13 cellular contexts compared by ENCODE assay signal in genomic region chr3:116579843-116580242, GRCh38.
DNase-seq lines count a peak whose midpoint lies in the region; TF ChIP-seq lines count a peak whose summit lies in the region.
"Had no signal": no experiment of that assay in that cellular context is flagged by ENCODE, and none has a peak within 500 bp of the region (broad histone marks: within the 10 kb centered on the region; RNA-seq: fewer than 3 reads in every experiment).

No MANE protein-coding gene starts in this region.

- H2AFZ ChIP-seq in neuronal stem cell (ENCODE audit: low read length) (no peak overlapping the region), osteoblast (ENCODE audit: low read length) (no peak overlapping the region)

- TF ChIP-seq CTCF in osteoblast (IDR thresholded peaks at IDR 0.05; ENCODE audit: extremely low read depth, low read depth, low read length), result no peak

- no peak overlapping the region for H2AK5ac ChIP-seq in neuronal stem cell (ENCODE audit: low read depth, low read length)

- no peaks in the 10 kb centered on the region for H3K79me1 ChIP-seq in neuronal stem cell (ENCODE audit: low read depth, low read length)

- no peak overlapping the region for H3K9ac ChIP-seq in neuronal stem cell (ENCODE audit: low read depth, low read length, poor library complexity)

- no peaks in the 10 kb centered on the region for H3K27me3 ChIP-seq in neuronal stem cell (ENCODE audit: control insufficient read depth in 3 of 3, insufficient read depth in 3 of 3, low read depth in 1 of 3, low read length in 3 of 3)
- no peaks in the 10 kb centered on the region for H3K27me3 ChIP-seq in osteoblast (ENCODE audit: insufficient read depth, low read length)
- H3K27me3 ChIP-seq: spleen had no signal

- no peak overlapping the region for H3K14ac ChIP-seq in neuronal stem cell (ENCODE audit: low read length)

- no peak overlapping the region for H2BK5ac ChIP-seq in neuronal stem cell (ENCODE audit: low read length)

- no peak overlapping the region for H4K91ac ChIP-seq in neuronal stem cell (ENCODE audit: low read depth, low read length, poor library complexity)

- H4K8ac ChIP-seq in neuronal stem cell (ENCODE audit: low read depth, low read length), result no peak overlapping the region

- H3K18ac ChIP-seq in neuronal stem cell (ENCODE audit: low read length), result no peak overlapping the region

- no peaks in the 10 kb centered on the region for H3K79me2 ChIP-seq in osteoblast (ENCODE audit: insufficient read depth, low read length)

- H3K36me3 ChIP-seq in neuronal stem cell (replicated peaks in 1 of 2; ENCODE audit: control insufficient read depth in 2 of 2, insufficient read depth in 2 of 2, low read length in 2 of 2), result no peaks in the 10 kb centered on the region
- H3K36me3 ChIP-seq in osteoblast (ENCODE audit: insufficient read depth, low read length), result no peaks in the 10 kb centered on the region
- H3K36me3 ChIP-seq: spleen had no signal

- H2BK12ac ChIP-seq in neuronal stem cell (ENCODE audit: low read length), result no peak overlapping the region

- no peak overlapping the region for H3K4me2 ChIP-seq in neuronal stem cell (ENCODE audit: insufficient read depth, low read length, poor library complexity, severe bottlenecking)
- no peak overlapping the region for H3K4me2 ChIP-seq in osteoblast (ENCODE audit: insufficient read depth, low read length)

- no peaks in the 10 kb centered on the region for H3K4me1 ChIP-seq in neuronal stem cell (ENCODE audit: control insufficient read depth in 2 of 2, insufficient read depth in 1 of 2, low read depth in 1 of 2, low read length in 2 of 2)
- no peaks in the 10 kb centered on the region for H3K4me1 ChIP-seq in osteoblast (ENCODE audit: insufficient read depth, low read length)
- H3K4me1 ChIP-seq: spleen had no signal

- no peak overlapping the region for H3K23ac ChIP-seq in neuronal stem cell (ENCODE audit: low read depth, low read length, poor library complexity)

- no peak overlapping the region for H2BK15ac ChIP-seq in neuronal stem cell (ENCODE audit: low read length)

- no peaks in the 10 kb centered on the region for H3K9me3 ChIP-seq in neuronal stem cell (replicated peaks in 1 of 2; ENCODE audit: control insufficient read depth in 2 of 2, insufficient read depth in 1 of 2, low read depth in 1 of 2, low read length in 2 of 2)
- H3K9me3 ChIP-seq in osteoblast (ENCODE audit: low read depth, low read length), result no peaks in the 10 kb centered on the region

- DNase-seq in NCI-H2227 (lab: John Stamatoyannopoulos, UW; ENCODE audit: unreplicated experiment) (peak; percentile 36), NCI-H2227 treated with DMSO at 0.1 percent for 48 hours (lab: John Stamatoyannopoulos, UW) (no peak), dermis blood vessel endothelial cell (peak; percentile 1), neuronal stem cell (ENCODE audit: low spot score) (peak; percentile 38), D341Med (ENCODE audit: low spot score) (no peak), osteoblast (ENCODE audit: insufficient read length, low spot score, missing footprints) (no peak), SKM-1 treated with dmso at 0.1 percent for 144 hours (lab: John Stamatoyannopoulos, UW; ENCODE audit: unreplicated experiment) (no peak)
- DNase-seq: activated B cell treated with CpG ODN at 0.5 μM for 24 hours, GDM1, natural killer cell, NCI-H2107, spleen had no signal

- no peak overlapping the region for H3K4ac ChIP-seq in neuronal stem cell (ENCODE audit: low read length)

- no CpG with 5 or more reads among the region's 6 CpGs for WGBS in neuronal stem cell (ENCODE audit: extremely low coverage in 2 of 2, insufficient read length in 2 of 2, insufficient replicate concordance in 1 of 2), 2 donors

- H3K27ac ChIP-seq in neuronal stem cell (replicated peaks; ENCODE audit: low read length) (no peak overlapping the region), osteoblast (ENCODE audit: low read depth, low read length) (no peak overlapping the region)
- H3K27ac ChIP-seq: spleen had no signal

- H3K4me3 ChIP-seq in neuronal stem cell (ENCODE audit: low read length in 2 of 2) (no peak overlapping the region), osteoblast (ENCODE audit: insufficient read depth, low read length) (no peak overlapping the region)
- H3K4me3 ChIP-seq: spleen had no signal

- H4K20me1 ChIP-seq in osteoblast (ENCODE audit: insufficient read depth, low read length), result no peaks in the 10 kb centered on the region

- no peak overlapping the region for H2BK120ac ChIP-seq in neuronal stem cell (ENCODE audit: low read depth, low read length)

TF ChIP-seq in PFSK-1, 5 proteins besides CTCF, POLR2A, EP300 and RAD21:
- no peak for TF ChIP-seq POLR2AphosphoS5 (IDR thresholded peaks at IDR 0.05; ENCODE audit: low read depth, low read length)
- TF ChIP-seq, protein P1, sequence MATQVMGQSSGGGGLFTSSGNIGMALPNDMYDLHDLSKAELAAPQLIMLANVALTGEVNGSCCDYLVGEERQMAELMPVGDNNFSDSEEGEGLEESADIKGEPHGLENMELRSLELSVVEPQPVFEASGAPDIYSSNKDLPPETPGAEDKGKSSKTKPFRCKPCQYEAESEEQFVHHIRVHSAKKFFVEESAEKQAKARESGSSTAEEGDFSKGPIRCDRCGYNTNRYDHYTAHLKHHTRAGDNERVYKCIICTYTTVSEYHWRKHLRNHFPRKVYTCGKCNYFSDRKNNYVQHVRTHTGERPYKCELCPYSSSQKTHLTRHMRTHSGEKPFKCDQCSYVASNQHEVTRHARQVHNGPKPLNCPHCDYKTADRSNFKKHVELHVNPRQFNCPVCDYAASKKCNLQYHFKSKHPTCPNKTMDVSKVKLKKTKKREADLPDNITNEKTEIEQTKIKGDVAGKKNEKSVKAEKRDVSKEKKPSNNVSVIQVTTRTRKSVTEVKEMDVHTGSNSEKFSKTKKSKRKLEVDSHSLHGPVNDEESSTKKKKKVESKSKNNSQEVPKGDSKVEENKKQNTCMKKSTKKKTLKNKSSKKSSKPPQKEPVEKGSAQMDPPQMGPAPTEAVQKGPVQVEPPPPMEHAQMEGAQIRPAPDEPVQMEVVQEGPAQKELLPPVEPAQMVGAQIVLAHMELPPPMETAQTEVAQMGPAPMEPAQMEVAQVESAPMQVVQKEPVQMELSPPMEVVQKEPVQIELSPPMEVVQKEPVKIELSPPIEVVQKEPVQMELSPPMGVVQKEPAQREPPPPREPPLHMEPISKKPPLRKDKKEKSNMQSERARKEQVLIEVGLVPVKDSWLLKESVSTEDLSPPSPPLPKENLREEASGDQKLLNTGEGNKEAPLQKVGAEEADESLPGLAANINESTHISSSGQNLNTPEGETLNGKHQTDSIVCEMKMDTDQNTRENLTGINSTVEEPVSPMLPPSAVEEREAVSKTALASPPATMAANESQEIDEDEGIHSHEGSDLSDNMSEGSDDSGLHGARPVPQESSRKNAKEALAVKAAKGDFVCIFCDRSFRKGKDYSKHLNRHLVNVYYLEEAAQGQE (IDR thresholded peaks at IDR 0.05; ENCODE audit: insufficient read depth in 1 of 2, low read depth in 2 of 2, low read length in 2 of 2), result peak; percentile 74 to 94

Comparison
In these comparisons a context has a peak if more than half of its experiments do, and no peak if none do; other contexts are left out.
1. DNase-seq: peak in NCI-H2227 (single experiment), dermis blood vessel endothelial cell (single experiment) and neuronal stem cell (single experiment); none in NCI-H2227 treated with DMSO at 0.1 percent for 48 hours (single experiment), D341Med (single experiment), osteoblast (single experiment) and SKM-1 treated with dmso at 0.1 percent for 144 hours (single experiment).